Comparison of ENCODE assay signal across 14 cellular contexts in genomic region chr6:36364669-36365479, GRCh38. TPM values are rescaled to one million over a fixed set of nuclear protein-coding genes. Genes with fewer than 3 reads are reported as not detected.
DNase-seq lines count a peak whose midpoint lies in the region; ATAC-seq, FAIRE-seq and TF ChIP-seq lines count a peak whose summit lies in the region.
"Had no signal": no experiment of that assay in that cellular context is flagged by ENCODE, and none has a peak within 500 bp of the region (broad histone marks: within the 10 kb centered on the region; RNA-seq: fewer than 3 reads in every experiment).

No MANE protein-coding gene starts in this region.

- H3K36me3 Mint-ChIP-seq in endodermal cell (ENCODE audit: low read depth) = no peaks in the 10 kb centered on the region
- H3K36me3 Mint-ChIP-seq in activated T-helper 1 cell treated with anti-CD3 and anti-CD28 coated beads, Interleukin-12 subunit alpha, Interleukin-12 subunit beta, Interleukin-2, Interleukin-4 antibody, amounts not matched to agents 30 ng/mL and 10 ng/mL and 1 ng/mL, durations not matched to agents 14 hours and 24 hours and 36 hours (ENCODE audit: low read depth) = peaks cover 4% of the 10 kb centered on the region

- TF ChIP-seq CTCF in A549 (IDR thresholded peaks at IDR 0.05) (no peak), GM13977 (IDR thresholded peaks at IDR 0.05; ENCODE audit: extremely low read depth, insufficient read depth, missing control alignments) (no peak), endodermal cell (conservative IDR thresholded peaks at IDR 0.05) (no peak), right atrium auricular region (IDR thresholded peaks at IDR 0.05) (no peak)

- TF ChIP-seq EP300 in A549 (IDR thresholded peaks at IDR 0.05) = no peak

- POLR2A ChIA-PET in A549 (lab: Yijun Ruan, JAX) = interaction anchor here (0.6 kb wide), 1 partner anchor 160 kb away, joined by 3 read pairs; no protein-coding TSS in a partner anchor

- no peak for TF ChIP-seq POLR2A in A549 (IDR thresholded peaks at IDR 0.05; ENCODE audit: low read length)

- H3K36me3 ChIP-seq in MG63 = no peaks in the 10 kb centered on the region
- H3K36me3 ChIP-seq in endodermal cell (ENCODE audit: control insufficient read depth, insufficient read depth, low read length) = no peaks in the 10 kb centered on the region
- no peaks in the 10 kb centered on the region for H3K36me3 ChIP-seq in right atrium auricular region
- H3K36me3 ChIP-seq: ovary, SJCRH30 had no signal

- no peak overlapping the region for H3K27ac Mint-ChIP-seq in endodermal cell
- no peak overlapping the region for H3K27ac Mint-ChIP-seq in activated T-helper 1 cell treated with anti-CD3 and anti-CD28 coated beads, Interleukin-12 subunit alpha, Interleukin-12 subunit beta, Interleukin-2, Interleukin-4 antibody, amounts not matched to agents 30 ng/mL and 10 ng/mL and 1 ng/mL, durations not matched to agents 14 hours and 24 hours and 36 hours
- H3K27ac Mint-ChIP-seq: activated T-cell treated with anti-CD3 and anti-CD28 coated beads, Interleukin-2, amount 50 U/mL, for 24 hours; effector memory CD8-positive, alpha-beta T cell had no signal

- peak overlapping the region; percentile 21; the same call in 1 of the 3 replicates for H3K4me2 ChIP-seq in A549

- no peaks in the 10 kb centered on the region for H3K9me3 Mint-ChIP-seq in endodermal cell
- H3K9me3 Mint-ChIP-seq in activated T-helper 1 cell treated with anti-CD3 and anti-CD28 coated beads, Interleukin-12 subunit alpha, Interleukin-12 subunit beta, Interleukin-2, Interleukin-4 antibody, amounts not matched to agents 30 ng/mL and 10 ng/mL and 1 ng/mL, durations not matched to agents 14 hours and 24 hours and 36 hours = no peaks in the 10 kb centered on the region
- H3K9me3 Mint-ChIP-seq: activated T-cell treated with anti-CD3 and anti-CD28 coated beads, Interleukin-2, amount 50 U/mL, for 24 hours; effector memory CD8-positive, alpha-beta T cell had no signal

- H3K4me1 Mint-ChIP-seq in endodermal cell = peaks cover 7% of the 10 kb centered on the region
- H3K4me1 Mint-ChIP-seq in activated T-helper 1 cell treated with anti-CD3 and anti-CD28 coated beads, Interleukin-12 subunit alpha, Interleukin-12 subunit beta, Interleukin-2, Interleukin-4 antibody, amounts not matched to agents 30 ng/mL and 10 ng/mL and 1 ng/mL, durations not matched to agents 14 hours and 24 hours and 36 hours (ENCODE audit: low read depth) = peaks cover 16% of the 10 kb centered on the region

- in situ Hi-C loops in GM13977 (cut with MboI; ENCODE audit: low pct_unique_long_range_greater_than_20kb, low sequenced_read_pairs, unreplicated experiment) = no loop called here

- 0 out of 3 replicates have a peak, but pooled peaks cover 6% of the 10 kb centered on the region for H3K4me1 ChIP-seq in A549
- H3K4me1 ChIP-seq in endodermal cell (ENCODE audit: control insufficient read depth, insufficient read depth, low read length) = peaks cover 9% of the 10 kb centered on the region
- H3K4me1 ChIP-seq in right atrium auricular region = peaks cover 0 to 5% of the 10 kb centered on the region in 2 donors

- no peak overlapping the region for H3K4me3 ChIP-seq in A549
- H3K4me3 ChIP-seq in MG63 = no peak overlapping the region
- no peak overlapping the region for H3K4me3 ChIP-seq in endodermal cell (ENCODE audit: low read length)
- no peak overlapping the region for H3K4me3 ChIP-seq in right atrium auricular region
- H3K4me3 ChIP-seq: ovary, SJCRH30 had no signal

- WGBS in A549 (ENCODE audit: missing lambda C conversion rate) = 44% methylated on average over 11 of the region's 19 CpGs
- 93% methylated on average over 8 to 18 of the region's 19 CpGs for WGBS in endodermal cell (ENCODE audit: insufficient coverage in 1 of 2, insufficient read length in 1 of 2), 2 experiments

- H3K27me3 Mint-ChIP-seq in endodermal cell (ENCODE audit: insufficient read depth) = no peaks in the 10 kb centered on the region
- H3K27me3 Mint-ChIP-seq in activated T-helper 1 cell treated with anti-CD3 and anti-CD28 coated beads, Interleukin-12 subunit alpha, Interleukin-12 subunit beta, Interleukin-2, Interleukin-4 antibody, amounts not matched to agents 30 ng/mL and 10 ng/mL and 1 ng/mL, durations not matched to agents 14 hours and 24 hours and 36 hours (ENCODE audit: insufficient read depth) = peaks cover 2% of the 10 kb centered on the region
- H3K27me3 Mint-ChIP-seq: activated T-cell treated with anti-CD3 and anti-CD28 coated beads, Interleukin-2, amount 50 U/mL, for 24 hours; effector memory CD8-positive, alpha-beta T cell had no signal

- peak in 1 of 2 experiments; percentile 52; a peak in 3 of 6 replicates for ATAC-seq in A549
- ATAC-seq in GM19328 (IDR thresholded peaks at IDR 0.05; ENCODE audit: unreplicated experiment) = no peak
- no peak for ATAC-seq in GM19035 (IDR thresholded peaks at IDR 0.05; ENCODE audit: unreplicated experiment)
- ATAC-seq: effector memory CD8-positive, alpha-beta T cell had no signal

- no peaks in the 10 kb centered on the region for H3K9me3 ChIP-seq in A549
- H3K9me3 ChIP-seq in MG63 = no peaks in the 10 kb centered on the region
- H3K9me3 ChIP-seq in endodermal cell (ENCODE audit: control insufficient read depth, low read length) = peaks cover 10% of the 10 kb centered on the region
- H3K9me3 ChIP-seq in right atrium auricular region = no peaks in the 10 kb centered on the region
- H3K9me3 ChIP-seq: ovary, SJCRH30 had no signal

- H3K4me3 Mint-ChIP-seq in endodermal cell = no peak overlapping the region
- H3K4me3 Mint-ChIP-seq in activated T-helper 1 cell treated with anti-CD3 and anti-CD28 coated beads, Interleukin-12 subunit alpha, Interleukin-12 subunit beta, Interleukin-2, Interleukin-4 antibody, amounts not matched to agents 30 ng/mL and 10 ng/mL and 1 ng/mL, durations not matched to agents 14 hours and 24 hours and 36 hours = no peak overlapping the region
- H3K4me3 Mint-ChIP-seq: activated T-cell treated with anti-CD3 and anti-CD28 coated beads, Interleukin-2, amount 50 U/mL, for 24 hours; effector memory CD8-positive, alpha-beta T cell had no signal

- H3K27me3 ChIP-seq in MG63 = no peaks in the 10 kb centered on the region
- H3K27me3 ChIP-seq in endodermal cell (ENCODE audit: control insufficient read depth, insufficient read depth, low read length, poor library complexity, severe bottlenecking) = no peaks in the 10 kb centered on the region
- H3K27me3 ChIP-seq in right atrium auricular region = no peaks in the 10 kb centered on the region
- H3K27me3 ChIP-seq: ovary, SJCRH30 had no signal

- H3K9ac ChIP-seq in endodermal cell (ENCODE audit: extremely low read depth, low read length, poor library complexity, severe bottlenecking) = no peak overlapping the region

- peak overlapping the region in 1 of 2 experiments; percentile 52; a peak in 2 of 6 replicates for H3K27ac ChIP-seq in A549
- H3K27ac ChIP-seq in endodermal cell (ENCODE audit: low read depth, low read length) = no peak overlapping the region
- H3K27ac ChIP-seq in right atrium auricular region = no peak overlapping the region
- H3K27ac ChIP-seq: ovary, SJCRH30 had no signal

- DNase-seq in A549 (ENCODE audit: low read depth in 1 of 2, low spot score in 1 of 2) (peak in 1 of 2 experiments; percentile 19), GM13977 (ENCODE audit: low spot score) (peak; percentile 83), MG63 (peak; percentile 27), endodermal cell (peak; percentile 35), right atrium auricular region (ENCODE audit: low spot score) (no peak)
- no peak for DNase-seq in activated T-helper 1 cell treated with anti-CD3 and anti-CD28 coated beads, Interleukin-12 subunit alpha, Interleukin-12 subunit beta, Interleukin-2, Interleukin-4 antibody, amounts not matched to agents 30 ng/mL and 10 ng/mL and 1 ng/mL, durations not matched to agents 14 hours and 24 hours and 36 hours (ENCODE audit: low spot score)
- DNase-seq: activated T-cell treated with anti-CD3 and anti-CD28 coated beads, Interleukin-2, amount 50 U/mL, for 24 hours; effector memory CD8-positive, alpha-beta T cell; NCI-H146; SJCRH30 had no signal

- FAIRE-seq in A549 (lab: Jason Lieb, UNC) = no peak
- FAIRE-seq: islet of Langerhans had no signal

- TF ChIP-seq RAD21 in A549 (conservative IDR thresholded peaks at IDR 0.05 in 1 of 2, IDR thresholded peaks at IDR 0.05 in 1 of 2) = no peak

- CTCF ChIA-PET in A549 (lab: Yijun Ruan, JAX) = interaction anchor here (0.6 to 1.4 kb wide), 4 partner anchors 24 to 242 kb away, joined by 3 to 6 read pairs (median 4); no protein-coding TSS in a partner anchor

- intact Hi-C loops in activated T-helper 1 cell treated with anti-CD3 and anti-CD28 coated beads, Interleukin-12 subunit alpha, Interleukin-12 subunit beta, Interleukin-2, Interleukin-4 antibody, amounts not matched to agents 30 ng/mL and 10 ng/mL and 1 ng/mL, durations not matched to agents 14 hours and 24 hours and 36 hours (cut with micrococcal nuclease) = no loop called here

TF ChIP-seq in A549, 52 proteins besides CTCF, POLR2A, EP300 and RAD21 (continues in another document):
- no peak for TF ChIP-seq SREBF2 (IDR thresholded peaks at IDR 0.05)

RNA-seq across cellular contexts. Expression of gene ETV7, which starts 22.6 kb away (rescaled TPM):
- polyA plus RNA-seq in A549 (2011; rRNA removed) = 0.05 and 0.08 TPM in 2 replicates
- polyA plus RNA-seq in A549 (2012; cell fraction: cytosol; rRNA removed) = 0.04 TPM in 2 replicates
- polyA plus RNA-seq in A549 (2012; cell fraction: nucleus; rRNA removed) = 0.09 and 0.10 TPM in 2 replicates
- 0.07 to 0.12 TPM in 2 of 3 replicates, not detected in the other for polyA plus RNA-seq in A549 (2017; fragmentation: RNase III; extraction: RNeasy Plus Mini Kit Qiagen cat#74134 plus additional on column Dnase treatment)
- polyA minus RNA-seq in A549 (2011; rRNA and poly(A)+ RNA removed) = not detected in 2 replicates
- 0.82 TPM in 1 of 2 replicates, not detected in the other for total RNA-seq in MG63 (2014; rRNA removed; shearing (Covaris generic); ENCODE audit: low replicate concordance)
- under 1 TPM; 0.42 TPM for total RNA-seq in endodermal cell
- 0.18 TPM for polyA plus RNA-seq in endodermal cell (2013, experiment 1 of 2)
- polyA plus RNA-seq in endodermal cell (2013, experiment 2 of 2) = 0.41 TPM
- total RNA-seq in activated T-helper 1 cell treated with anti-CD3 and anti-CD28 coated beads, Interleukin-12 subunit alpha, Interleukin-12 subunit beta, Interleukin-2, Interleukin-4 antibody, amounts not matched to agents 30 ng/mL and 10 ng/mL and 1 ng/mL, durations not matched to agents 14 hours and 24 hours and 36 hours = 0.47 and 0.88 TPM in 2 replicates
- total RNA-seq in right atrium auricular region = under 1 TPM; 0.33 to 0.43 TPM
- total RNA-seq: SJCRH30 had no signal

RNA-seq across cellular contexts. Expression of gene BNIP5, which starts 28.2 kb away (rescaled TPM):
- not detected in 2 replicates for polyA plus RNA-seq in A549 (2011; rRNA removed)
- polyA plus RNA-seq in A549 (2012; cell fraction: cytosol; rRNA removed) = not detected in 2 replicates
- polyA plus RNA-seq in A549 (2012; cell fraction: nucleus; rRNA removed) = not detected in 2 replicates
- not detected in 3 replicates for polyA plus RNA-seq in A549 (2017; fragmentation: RNase III; extraction: RNeasy Plus Mini Kit Qiagen cat#74134 plus additional on column Dnase treatment)
- not detected in 2 replicates for polyA minus RNA-seq in A549 (2011; rRNA and poly(A)+ RNA removed)
- total RNA-seq in MG63 (2014; rRNA removed; shearing (Covaris generic); ENCODE audit: low replicate concordance) = not detected in 2 replicates
- not detected for total RNA-seq in endodermal cell
- polyA plus RNA-seq in endodermal cell (2013, experiment 1 of 2) = not detected
- 0.08 TPM for polyA plus RNA-seq in endodermal cell (2013, experiment 2 of 2)
- total RNA-seq in activated T-helper 1 cell treated with anti-CD3 and anti-CD28 coated beads, Interleukin-12 subunit alpha, Interleukin-12 subunit beta, Interleukin-2, Interleukin-4 antibody, amounts not matched to agents 30 ng/mL and 10 ng/mL and 1 ng/mL, durations not matched to agents 14 hours and 24 hours and 36 hours = not detected in 2 replicates
- total RNA-seq in right atrium auricular region = not detected

Comparison
In these comparisons a context has a peak if more than half of its experiments do, and no peak if none do; other contexts are left out.
1. DNase-seq: peak in GM13977 (single experiment), MG63 (single experiment) and endodermal cell (single experiment); none in activated T-helper 1 cell treated with anti-CD3 and anti-CD28 coated beads, Interleukin-12 subunit alpha, Interleukin-12 subunit beta, Interleukin-2, Interleukin-4 antibody, amounts not matched to agents 30 ng/mL and 10 ng/mL and 1 ng/mL, durations not matched to agents 14 hours and 24 hours and 36 hours (single experiment) and right atrium auricular region (single experiment).